In the genomic region with DNA sequence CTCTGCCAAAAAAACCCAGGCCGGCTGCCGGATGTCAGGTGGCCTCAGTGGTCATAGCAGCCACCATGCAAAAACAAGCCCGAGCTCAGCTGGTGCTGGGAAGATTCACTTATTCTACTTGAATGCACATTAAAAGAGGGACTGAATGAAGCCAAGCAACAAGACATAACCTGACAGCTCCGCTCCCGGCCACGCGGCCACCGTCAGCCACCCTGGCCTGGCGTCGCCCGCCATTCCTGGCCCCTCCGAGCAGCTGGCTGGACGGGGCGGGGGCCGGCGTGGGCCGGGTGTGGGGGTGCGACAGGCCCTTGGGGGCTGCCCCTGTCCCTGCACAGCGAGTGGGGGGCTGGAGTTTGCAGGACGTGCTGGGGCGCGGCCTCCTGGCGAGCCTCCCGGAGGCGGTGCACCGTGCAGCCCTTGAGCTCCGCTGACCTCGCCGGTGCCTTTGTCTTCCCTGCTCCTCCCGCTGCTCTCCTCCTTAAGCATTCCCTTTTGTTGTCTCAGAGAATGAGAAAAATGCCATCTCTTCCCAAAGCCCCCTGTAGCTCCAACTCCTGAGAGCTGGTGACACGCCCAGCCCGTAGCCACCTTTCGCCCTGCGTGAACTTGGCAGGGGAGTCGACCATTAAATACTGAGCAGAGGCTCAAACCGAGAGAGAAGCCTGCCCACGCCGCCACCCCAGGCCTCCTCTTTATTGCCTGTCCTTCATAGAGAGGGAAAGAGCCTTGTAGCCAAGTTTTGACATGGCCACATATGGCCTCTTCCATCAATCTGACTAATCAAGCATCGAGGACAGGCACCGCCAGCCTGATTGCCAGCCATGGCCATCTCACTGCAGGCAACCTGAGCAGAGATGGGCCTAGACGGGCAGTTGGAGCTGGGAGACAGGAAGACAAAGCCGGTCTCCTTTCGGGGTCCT, we compare ENCODE assay signal across 15 cellular contexts.
"Had no signal": no experiment of that assay in that cellular context is flagged by ENCODE, and none has a peak within 500 bp of the region (broad histone marks: within the 10 kb centered on the region; RNA-seq: fewer than 3 reads in every experiment).

No MANE protein-coding gene starts in this region.

- ATAC-seq: activated naive CD8-positive, alpha-beta T cell treated with anti-CD3 and anti-CD28 coated beads, Interleukin-2, amount 50 U/mL, for 24 hours; activated T-cell treated with anti-CD3 and anti-CD28 coated beads, Interleukin-2, amount 50 U/mL, for 72 hours; effector memory CD8-positive, alpha-beta T cell had no signal

- FAIRE-seq: islet of Langerhans had no signal

- H3K4me3 ChIP-seq: ascending aorta, coronary artery, thyroid gland, vagina had no signal

- H3K27ac ChIP-seq: ascending aorta, coronary artery, parathyroid adenoma, thyroid gland, vagina had no signal

- H3K27me3 ChIP-seq: thyroid gland, vagina had no signal

- DNase-seq: activated CD4-positive, alpha-beta T cell treated with anti-CD3 and anti-CD28 coated beads for 1 hour; activated CD4-positive, alpha-beta T cell treated with anti-CD3 and anti-CD28 coated beads, Interleukin-2, amount 50 U/mL, for 48 hours; activated naive CD4-positive, alpha-beta T cell; activated naive CD8-positive, alpha-beta T cell treated with anti-CD3 and anti-CD28 coated beads, Interleukin-2, amount 50 U/mL, for 24 hours; activated T-cell treated with anti-CD3 and anti-CD28 coated beads, Interleukin-2, amount 50 U/mL, for 72 hours; effector memory CD8-positive, alpha-beta T cell; hippocampal formation; mammary epithelial cell; stimulated activated CD4-positive, alpha-beta T cell treated with anti-CD3 and anti-CD28 coated beads, Interleukin-4, amount 100 ng/mL, for 4 hours; thyroid gland had no signal

- H3K9ac ChIP-seq: parathyroid adenoma had no signal

- H2AFZ ChIP-seq: parathyroid adenoma had no signal

- H3K9me3 ChIP-seq: ascending aorta, thyroid gland, vagina had no signal

- H3K36me3 ChIP-seq: ascending aorta, thyroid gland, vagina had no signal

- H3K4me1 ChIP-seq: ascending aorta, parathyroid adenoma, thyroid gland, vagina had no signal

- H3K79me2 ChIP-seq: parathyroid adenoma had no signal
